In genomic region chr11:12365965-12366575, GRCh38 we compare ENCODE assay signal across 8 cellular contexts. TPM values are rescaled to one million over a fixed set of nuclear protein-coding genes. Genes with fewer than 3 reads are reported as not detected.
DNase-seq lines count a peak whose midpoint lies in the region; TF ChIP-seq lines count a peak whose summit lies in the region.
"Not testable (repeated sequence)": the region's sequence is repeated elsewhere in the genome, so short reads cannot be mapped to it uniquely, and the experiment has no call there.

No MANE protein-coding gene starts in this region.

- H3K27ac ChIP-seq in Peyer's patch: not testable (repeated sequence)

- not testable (repeated sequence) for H3K9me3 Mint-ChIP-seq in Calu3 (ENCODE audit: low read depth, unreplicated experiment)

- not testable (repeated sequence) for H3K36me3 ChIP-seq in Peyer's patch

- not testable (repeated sequence) for H3K4me3 ChIP-seq in Peyer's patch; epithelial cell of esophagus (ENCODE audit: low read length)

- not testable (repeated sequence) for H3K27me3 ChIP-seq in Peyer's patch

- not testable (repeated sequence) for H3K27me3 Mint-ChIP-seq in Calu3 (ENCODE audit: unreplicated experiment)

- not testable (repeated sequence) for TF ChIP-seq POLR2A in Peyer's patch (IDR thresholded peaks at IDR 0.05)

- H3K27ac Mint-ChIP-seq in Calu3 (ENCODE audit: unreplicated experiment): not testable (repeated sequence)

- peaks cover 49% of the 10 kb centered on the region for H3K4me1 Mint-ChIP-seq in Calu3 (ENCODE audit: low read depth, unreplicated experiment)

- peak overlapping the region; percentile 33 for H3K4me3 Mint-ChIP-seq in Calu3 (ENCODE audit: low read depth, unreplicated experiment)

- DNase-seq in Calu3: peak; percentile 82
- peak; percentile 23 for DNase-seq in NCI-H1436 treated with DMSO at 0.1 percent for 48 hours (lab: John Stamatoyannopoulos, UW)
- DNase-seq in Peyer's patch: peak; percentile 38 to 66 (median 63)
- peak; percentile 45 for DNase-seq in activated CD4-positive, alpha-beta T cell treated with anti-CD3 and anti-CD28 coated beads, Interleukin-2, amount 50 U/mL, for 1 hour
- peak; percentile 38 for DNase-seq in activated naive CD4-positive, alpha-beta T cell treated with Interleukin-2 at 50 U/mL for 16 hours
- peak; percentile 30 for DNase-seq in epithelial cell of esophagus (ENCODE audit: low read depth)
- DNase-seq in mucosa of gallbladder (ENCODE audit: low spot score): peak; percentile 80
- peak; percentile 3 for DNase-seq in stimulated activated CD8-positive, alpha-beta memory T cell treated with anti-CD3 and anti-CD28 coated beads, Interleukin-12 subunit alpha, Interleukin-12 subunit beta, amount 100 ng/mL, for 24 hours (ENCODE audit: extremely low read depth)

- not testable (repeated sequence) for BruUV-seq in Calu3 (replicated peaks; lab: Mats Ljungman, UMichigan)

- not testable (repeated sequence) for H3K4me1 ChIP-seq in Peyer's patch

- intact Hi-C loops in Calu3 (cut with micrococcal nuclease; ENCODE audit: unreplicated experiment): not testable (repeated sequence)

- CTCF ChIA-PET in Calu3 (lab: Charles Lee): interaction anchor here (0.6 to 2.2 kb wide), 5 partner anchors 11 to 437 kb away, joined by 3 to 11 read pairs (median 5); partner anchors contain the start of gene PARVA

- not testable (repeated sequence) for H3K9me3 ChIP-seq in Peyer's patch

- not testable (repeated sequence) for TF ChIP-seq CTCF in Calu3 (IDR thresholded peaks at IDR 0.05; ENCODE audit: unreplicated experiment); Peyer's patch (IDR thresholded peaks at IDR 0.05); epithelial cell of esophagus (IDR thresholded peaks at IDR 0.05; ENCODE audit: insufficient read depth, low read depth, low read length, missing control alignments)

- not testable (repeated sequence) for H3K36me3 Mint-ChIP-seq in Calu3 (ENCODE audit: insufficient read depth, unreplicated experiment)

RNA-seq across cellular contexts. Expression of gene PARVA, which starts 11.3 kb away (rescaled TPM):
- total RNA-seq in Calu3 (2022) (18.3 and 22.9 TPM in 2 replicates), Peyer's patch (10 to 100 TPM; 13.7 to 35.5 (median 26.2) TPM), mucosa of gallbladder (105 TPM)

Comparison
In these comparisons a context has a peak if more than half of its experiments do, and no peak if none do; other contexts are left out.
1. DNase-seq: peak in every context shown above with its lines; median percentile 82 in Calu3; 80 in mucosa of gallbladder; 63 in Peyer's patch; 45 in activated CD4-positive, alpha-beta T cell treated with anti-CD3 and anti-CD28 coated beads, Interleukin-2, amount 50 U/mL, for 1 hour; 38 in activated naive CD4-positive, alpha-beta T cell treated with Interleukin-2 at 50 U/mL for 16 hours; 30 in epithelial cell of esophagus; 23 in NCI-H1436 treated with DMSO at 0.1 percent for 48 hours; 3 in stimulated activated CD8-positive, alpha-beta memory T cell treated with anti-CD3 and anti-CD28 coated beads, Interleukin-12 subunit alpha, Interleukin-12 subunit beta, amount 100 ng/mL, for 24 hours.